ENCODE assay signal across 31 cellular contexts in genomic region chr7:1068656-1069055, GRCh38. TPM values are rescaled to one million over a fixed set of nuclear protein-coding genes. Genes with fewer than 3 reads are reported as not detected.
"Had no signal": no experiment of that assay in that cellular context is flagged by ENCODE, and none has a peak within 500 bp of the region (broad histone marks: within the 10 kb centered on the region; RNA-seq: fewer than 3 reads in every experiment).

No MANE protein-coding gene starts in this region.

- H3K4me1 Mint-ChIP-seq: activated CD4-positive, alpha-beta T cell treated with anti-CD3 and anti-CD28 coated beads, Interleukin-2, amount 10 ng/mL, durations not matched to agents 24 days and 14 days had no signal

- H3K4me3 ChIP-seq: MG63, SJCRH30 had no signal

- H3K27me3 Mint-ChIP-seq: activated CD4-positive, alpha-beta T cell treated with anti-CD3 and anti-CD28 coated beads, Interleukin-2, amount 10 ng/mL, durations not matched to agents 24 days and 14 days; activated CD8-positive, alpha-beta memory T cell treated with anti-CD3 and anti-CD28 coated beads, Interleukin-2, amount 10 ng/mL, durations not matched to agents 7 days and 5 days; activated naive CD8-positive, alpha-beta T cell; activated T-cell treated with anti-CD3 and anti-CD28 coated beads, Interleukin-2, amount 50 U/mL, for 24 hours had no signal

- H3K27ac Mint-ChIP-seq: activated B cell treated with CpG ODN at 0.5 μM for 24 hours; activated CD4-positive, alpha-beta T cell treated with anti-CD3 and anti-CD28 coated beads, Interleukin-2, amount 10 ng/mL, durations not matched to agents 24 days and 14 days; activated CD8-positive, alpha-beta memory T cell treated with anti-CD3 and anti-CD28 coated beads, Interleukin-2, amount 10 ng/mL, durations not matched to agents 7 days and 5 days; activated naive CD8-positive, alpha-beta T cell; activated T-cell treated with anti-CD3 and anti-CD28 coated beads, Interleukin-2, amount 50 U/mL, for 24 hours; activated T-helper 1 cell treated with anti-CD3 and anti-CD28 coated beads, Interleukin-12 subunit alpha, Interleukin-12 subunit beta, Interleukin-2, Interleukin-4 antibody, amounts not matched to agents 30 ng/mL and 10 ng/mL and 1 ng/mL, durations not matched to agents 14 hours and 24 hours and 36 hours had no signal

- H3K4me3 Mint-ChIP-seq: activated B cell treated with CpG ODN at 0.5 μM for 24 hours; activated CD4-positive, alpha-beta T cell treated with anti-CD3 and anti-CD28 coated beads, Interleukin-2, amount 10 ng/mL, durations not matched to agents 24 days and 14 days; activated CD8-positive, alpha-beta memory T cell treated with anti-CD3 and anti-CD28 coated beads, Interleukin-2, amount 10 ng/mL, durations not matched to agents 7 days and 5 days; activated naive CD8-positive, alpha-beta T cell; activated T-cell treated with anti-CD3 and anti-CD28 coated beads, Interleukin-2, amount 50 U/mL, for 24 hours; activated T-helper 1 cell treated with anti-CD3 and anti-CD28 coated beads, Interleukin-12 subunit alpha, Interleukin-12 subunit beta, Interleukin-2, Interleukin-4 antibody, amounts not matched to agents 30 ng/mL and 10 ng/mL and 1 ng/mL, durations not matched to agents 14 hours and 24 hours and 36 hours had no signal

- H3K27me3 ChIP-seq: MG63, SJCRH30 had no signal

- H3K9me3 Mint-ChIP-seq: activated B cell treated with CpG ODN at 0.5 μM for 24 hours; activated CD4-positive, alpha-beta T cell treated with anti-CD3 and anti-CD28 coated beads, Interleukin-2, amount 10 ng/mL, durations not matched to agents 24 days and 14 days; activated T-cell treated with anti-CD3 and anti-CD28 coated beads, Interleukin-2, amount 50 U/mL, for 24 hours had no signal

- DNase-seq: activated B cell treated with CpG ODN at 0.5 μM for 24 hours; activated CD4-positive, alpha-beta T cell treated with anti-CD3 and anti-CD28 coated beads for 1 hour; activated CD4-positive, alpha-beta T cell treated with anti-CD3 and anti-CD28 coated beads, Interleukin-2, amount 10 ng/mL, durations not matched to agents 24 days and 14 days; activated CD4-positive, alpha-beta T cell treated with anti-CD3 and anti-CD28 coated beads, Interleukin-2, amount 50 U/mL, for 48 hours; activated CD8-positive, alpha-beta memory T cell treated with anti-CD3 and anti-CD28 coated beads, Interleukin-2, amount 10 ng/mL, durations not matched to agents 7 days and 5 days; activated effector memory CD4-positive, alpha-beta T cell treated with Interleukin-2 at 50 U/mL for 16 hours; activated naive CD4-positive, alpha-beta T cell treated with Interleukin-2 at 50 U/mL for 16 hours; activated T-cell treated with anti-CD3 and anti-CD28 coated beads, Interleukin-2, amount 50 U/mL, for 24 hours; anterior cingulate cortex; cerebellar nuclear complex; MG63; MV-4-11; NCI-H1092 treated with DMSO at 0.1 percent for 48 hours; NCI-H1417 treated with DMSO at 0.1 percent for 48 hours; NCI-H1694; NCI-H2029; NCI-H2107; NCI-H2171 treated with DMSO at 0.1 percent for 48 hours; NCI-H226; NCI-H526; NCI-H82; NK-92 treated with Interleukin-12 subunit alpha and Interleukin-12 subunit beta, amount 100 ng/mL, for 24 hours; OCI-M1; Right ventricle myocardium superior; RPMI8226; SJCRH30; SW 1271; T-helper 9 cell had no signal

- H3K36me3 ChIP-seq: MG63, SJCRH30 had no signal

- H3K36me3 Mint-ChIP-seq: activated CD8-positive, alpha-beta memory T cell treated with anti-CD3 and anti-CD28 coated beads, Interleukin-2, amount 10 ng/mL, durations not matched to agents 7 days and 5 days; activated naive CD8-positive, alpha-beta T cell had no signal

- H3K9me3 ChIP-seq: MG63, SJCRH30 had no signal

RNA-seq across cellular contexts. Expression of gene GPER1, which starts 19.3 kb away (rescaled TPM):
- total RNA-seq: activated CD4-positive, alpha-beta T cell treated with anti-CD3 and anti-CD28 coated beads, Interleukin-2, amount 10 ng/mL, durations not matched to agents 24 days and 14 days; activated CD8-positive, alpha-beta memory T cell treated with anti-CD3 and anti-CD28 coated beads, Interleukin-2, amount 10 ng/mL, durations not matched to agents 7 days and 5 days; activated T-helper 1 cell treated with anti-CD3 and anti-CD28 coated beads, Interleukin-12 subunit alpha, Interleukin-12 subunit beta, Interleukin-2, Interleukin-4 antibody, amounts not matched to agents 30 ng/mL and 10 ng/mL and 1 ng/mL, durations not matched to agents 14 hours and 24 hours and 36 hours; SJCRH30; T-helper 1 cell treated with Interleukin-12 subunit alpha and Interleukin-12 subunit beta and Interleukin-4 antibody, amounts not matched to agents 30 ng/mL and 1 ng/mL, for 36 hours had no signal
